Comparison of ENCODE assay signal across 9 cellular contexts in genomic region chr15:85408270-85408746, GRCh38. TPM values are rescaled to one million over a fixed set of nuclear protein-coding genes. Genes with fewer than 3 reads are reported as not detected.
A peak's percentile ranks its signal among the peaks of the same experiment; 100 is the strongest.
DNase-seq lines count a peak whose midpoint lies in the region; ATAC-seq and TF ChIP-seq lines count a peak whose summit lies in the region.
"Had no signal": no experiment of that assay in that cellular context is flagged by ENCODE, and none has a peak within 500 bp of the region (broad histone marks: within the 10 kb centered on the region; RNA-seq: fewer than 3 reads in every experiment).

No MANE protein-coding gene starts in this region.

- peaks cover 100% of the 10 kb centered on the region for H3K79me2 ChIP-seq in OCI-LY7 (ENCODE audit: insufficient read depth, low read depth, low read length)

- H3K9me3 Mint-ChIP-seq in glutamatergic neuron (ENCODE audit: unreplicated experiment), result peaks cover 2% of the 10 kb centered on the region

- H3K27me3 ChIP-seq in foreskin keratinocyte, result no peaks in the 10 kb centered on the region

- H3K27ac ChIP-seq in OCI-LY7 (ENCODE audit: low read depth, low read length, poor library complexity, severe bottlenecking), result peak overlapping the region; percentile 97
- peak overlapping the region; percentile 83 for H3K27ac ChIP-seq in foreskin keratinocyte

- no peak overlapping the region for H3K27ac Mint-ChIP-seq in glutamatergic neuron (ENCODE audit: unreplicated experiment)

- POLR2A ChIA-PET in OCI-LY7 (lab: Charles Lee), result interaction anchor here (0.5 to 8.7 kb wide), 4 partner anchors 25 to 125 kb away, joined by 3 to 335 read pairs (median 35); partner anchors contain the start of gene AKAP13

- DNase-seq in GM10266 (ENCODE audit: extremely low spot score) (peak; percentile 43), OCI-LY7 (ENCODE audit: low spot score) (peak; percentile 55), foreskin keratinocyte (no peak), activated gamma-delta T cell (lab: John Stamatoyannopoulos, UW) (no peak), glutamatergic neuron (no peak), NCI-H2171 (lab: John Stamatoyannopoulos, UW) (no peak), NCI-H2081 (lab: John Stamatoyannopoulos, UW) (no peak)

- ATAC-seq in GM21786 (IDR thresholded peaks at IDR 0.05; ENCODE audit: unreplicated experiment) (peak; percentile 60), foreskin keratinocyte (no peak)

- peak overlapping the region; percentile 16 for H3K4me3 ChIP-seq in OCI-LY7 (ENCODE audit: low read depth, low read length, poor library complexity, severe bottlenecking)
- H3K4me3 ChIP-seq: skin epidermis had no signal

- no peak overlapping the region for H2AFZ ChIP-seq in OCI-LY7 (ENCODE audit: low read length)

- no peaks in the 10 kb centered on the region for H3K9me3 ChIP-seq in OCI-LY7 (ENCODE audit: low read length)

- no peak for TF ChIP-seq CTCF in GM10266 (IDR thresholded peaks at IDR 0.05; ENCODE audit: control insufficient read depth, insufficient read depth, low read depth, missing control alignments)
- no peak for TF ChIP-seq CTCF in OCI-LY7 (conservative IDR thresholded peaks at IDR 0.05; ENCODE audit: low read length)
- TF ChIP-seq CTCF in foreskin keratinocyte (conservative IDR thresholded peaks at IDR 0.05), result no peak
- no peak for TF ChIP-seq CTCF in glutamatergic neuron (IDR thresholded peaks at IDR 0.05; ENCODE audit: partially characterized antibody, unreplicated experiment)

- no peak overlapping the region for H3K4me3 Mint-ChIP-seq in glutamatergic neuron (ENCODE audit: unreplicated experiment)

- no peaks in the 10 kb centered on the region for H3K27me3 Mint-ChIP-seq in glutamatergic neuron (ENCODE audit: unreplicated experiment)

- H3K4me1 ChIP-seq in OCI-LY7 (ENCODE audit: insufficient read depth, low read length, poor library complexity, severe bottlenecking) (peaks cover 92% of the 10 kb centered on the region), foreskin keratinocyte (peaks cover 45% of the 10 kb centered on the region)

- H3K36me3 Mint-ChIP-seq in glutamatergic neuron (ENCODE audit: unreplicated experiment), result peaks cover 7% of the 10 kb centered on the region

- H3K4me2 ChIP-seq in OCI-LY7 (ENCODE audit: low read length), result peak overlapping the region; percentile 71

- intact Hi-C loops in OCI-LY7 (cut with micrococcal nuclease; ENCODE audit: unreplicated experiment), result loop anchor here (5.0 kb wide), 1 partner anchor 34 kb away; no protein-coding TSS in a partner anchor

- peaks cover 49% of the 10 kb centered on the region for H3K4me1 Mint-ChIP-seq in glutamatergic neuron (ENCODE audit: low read depth, unreplicated experiment)

- no TSS peak for BruUV-seq in OCI-LY7 (replicated peaks; lab: Mats Ljungman, UMichigan)

- H3K36me3 ChIP-seq in OCI-LY7 (ENCODE audit: insufficient read depth, low read length), result peaks cover 7% of the 10 kb centered on the region

- H4K20me1 ChIP-seq in OCI-LY7 (ENCODE audit: insufficient read depth, low read length), result peaks cover 13% of the 10 kb centered on the region; the same call in 1 of the 2 replicates

- no peaks in the 10 kb centered on the region for H3K9me2 ChIP-seq in OCI-LY7 (ENCODE audit: insufficient read depth, low read length)

- CTCF ChIA-PET in OCI-LY7 (lab: Charles Lee; ENCODE audit: unreplicated experiment), result no interaction called here

RNA-seq across cellular contexts. Expression of gene AKAP13, which starts 27.9 kb away (rescaled TPM):
- total RNA-seq in OCI-LY7 (2014; rRNA removed; shearing (Covaris generic)), result 124 and 140 TPM in 2 replicates
- total RNA-seq in OCI-LY7 (2022), result 250 and 261 TPM in 2 replicates
- total RNA-seq in foreskin keratinocyte, result 29.7 and 31.9 TPM in 2 replicates
- polyA plus RNA-seq in foreskin keratinocyte, result 7.7 and 8.5 TPM in 2 replicates
- 145 TPM for total RNA-seq in glutamatergic neuron (ENCODE audit: unreplicated experiment)

Comparison
In these comparisons a context has a peak if more than half of its experiments do, and no peak if none do; other contexts are left out.
1. DNase-seq: peak in GM10266 (single experiment) and OCI-LY7 (single experiment); none in foreskin keratinocyte (0 of 2), activated gamma-delta T cell (single experiment), glutamatergic neuron (single experiment), NCI-H2171 (single experiment) and NCI-H2081 (0 of 2).